20 cellular contexts compared by ENCODE assay signal in genomic region chr1:64875606-64876005, GRCh38.
DNase-seq lines count a peak whose midpoint lies in the region; ATAC-seq and TF ChIP-seq lines count a peak whose summit lies in the region.
"Had no signal": no experiment of that assay in that cellular context is flagged by ENCODE, and none has a peak within 500 bp of the region (broad histone marks: within the 10 kb centered on the region; RNA-seq: fewer than 3 reads in every experiment).

No MANE protein-coding gene starts in this region.

- no peaks in the 10 kb centered on the region for H3K27me3 Mint-ChIP-seq in T-helper 1 cell treated with Interleukin-12 subunit alpha and Interleukin-12 subunit beta and Interleukin-4 antibody, amounts not matched to agents 30 μg/mL and 1 μg/mL, for 36 hours (ENCODE audit: low read depth)
- no peaks in the 10 kb centered on the region for H3K27me3 Mint-ChIP-seq in T-helper 17 cell

- no peak overlapping the region for H3K14ac ChIP-seq in trophoblast cell (ENCODE audit: low read length)

- peak overlapping the region; percentile 28 for H3K4me3 Mint-ChIP-seq in T-helper 1 cell treated with Interleukin-12 subunit alpha and Interleukin-12 subunit beta and Interleukin-4 antibody, amounts not matched to agents 30 μg/mL and 1 μg/mL, for 36 hours
- peak overlapping the region; percentile 41 for H3K4me3 Mint-ChIP-seq in T-helper 17 cell

- H3K27me3 ChIP-seq in psoas muscle (ENCODE audit: insufficient read depth in 3 of 3, low read length in 2 of 3), result no peaks in the 10 kb centered on the region
- H3K27me3 ChIP-seq in trophoblast cell (ENCODE audit: insufficient read depth, low read length), result no peaks in the 10 kb centered on the region
- H3K27me3 ChIP-seq: gastroesophageal sphincter, tibial artery had no signal

- no peak overlapping the region for H3K9ac ChIP-seq in trophoblast cell (ENCODE audit: low read length)

- H2BK12ac ChIP-seq in trophoblast cell (ENCODE audit: low read length), result no peak overlapping the region

- H3K9me3 ChIP-seq in T-helper 17 cell (ENCODE audit: control insufficient read depth, low read length, poor library complexity, severe bottlenecking) (no peaks in the 10 kb centered on the region), psoas muscle (no peaks in the 10 kb centered on the region), trophoblast cell (ENCODE audit: insufficient read depth, low read depth, low read length) (no peaks in the 10 kb centered on the region)
- H3K9me3 ChIP-seq: gastroesophageal sphincter, tibial artery had no signal

- H3K4me2 ChIP-seq in trophoblast cell (ENCODE audit: low read length), result no peak overlapping the region

- no peak overlapping the region for H3K18ac ChIP-seq in trophoblast cell (ENCODE audit: low read length)

- peaks cover 4 to 71% of the 10 kb centered on the region in 2 donors for H3K36me3 ChIP-seq in psoas muscle (ENCODE audit: insufficient read depth in 1 of 2, low read depth in 1 of 2)
- peaks cover 11 to 16% of the 10 kb centered on the region in 2 experiments for H3K36me3 ChIP-seq in trophoblast cell (ENCODE audit: control insufficient read depth in 1 of 2, insufficient read depth in 2 of 2, low read length in 2 of 2)

- peak overlapping the region; percentile 33 for H3K27ac ChIP-seq in psoas muscle
- H3K27ac ChIP-seq in trophoblast cell (ENCODE audit: low read depth, low read length), result no peak overlapping the region
- H3K27ac ChIP-seq: 22Rv1, gastroesophageal sphincter, tibial artery had no signal

- H2BK120ac ChIP-seq in trophoblast cell (ENCODE audit: insufficient read depth, low read length, poor library complexity), result no peak overlapping the region

- WGBS in psoas muscle, 3 donors, result 42 to 65% (median 51%) methylated on average over 6 of the region's 6 CpGs
- WGBS in trophoblast cell (ENCODE audit: extremely low coverage, insufficient coverage, insufficient read length), result no CpG with 5 or more reads among the region's 6 CpGs

- H3K27ac Mint-ChIP-seq in T-helper 1 cell treated with Interleukin-12 subunit alpha and Interleukin-12 subunit beta and Interleukin-4 antibody, amounts not matched to agents 30 μg/mL and 1 μg/mL, for 36 hours, result peak overlapping the region; percentile 62
- H3K27ac Mint-ChIP-seq in T-helper 17 cell, result peak overlapping the region; percentile 92

- no peaks in the 10 kb centered on the region for H3K79me2 ChIP-seq in trophoblast cell (ENCODE audit: control insufficient read depth, insufficient read depth, low read length, poor library complexity)

- H3K4me1 ChIP-seq in psoas muscle (peaks cover 28% of the 10 kb centered on the region), trophoblast cell (ENCODE audit: control insufficient read depth in 1 of 2, insufficient read depth in 2 of 2, low read length in 2 of 2) (no peaks in the 10 kb centered on the region)
- H3K4me1 ChIP-seq: gastroesophageal sphincter, tibial artery had no signal

- intact Hi-C loops in left cardiac atrium (cut with DNase I), result loop anchor here in 1 of 2 donors (5.0 kb wide), 1 partner anchor 92 kb away; the partner anchor contains the start of gene JAK1
- intact Hi-C loops in psoas muscle (cut with DNase I), result no loop called here

- no peak overlapping the region for H3K4ac ChIP-seq in trophoblast cell (ENCODE audit: low read depth, low read length)

- no peak overlapping the region for H2AK5ac ChIP-seq in trophoblast cell (ENCODE audit: low read length)

- no peaks in the 10 kb centered on the region for H3K79me1 ChIP-seq in trophoblast cell (ENCODE audit: low read length)

- no peak for ATAC-seq in T-helper 17 cell
- peak; percentile 84 to 91 for ATAC-seq in left cardiac atrium
- peak in 3 of 4 donors; percentile 65 to 77 (median 66) for ATAC-seq in psoas muscle
- no peak for ATAC-seq in GM18520 (IDR thresholded peaks at IDR 0.05; ENCODE audit: unreplicated experiment)
- ATAC-seq: gastroesophageal sphincter, left colon had no signal

- no peak for TF ChIP-seq CTCF in psoas muscle (IDR thresholded peaks at IDR 0.05)

- H4K12ac ChIP-seq in trophoblast cell (ENCODE audit: low read depth, low read length), result no peak overlapping the region

- H3K4me3 ChIP-seq in psoas muscle, result no peak overlapping the region
- H3K4me3 ChIP-seq in trophoblast cell (ENCODE audit: low read depth, low read length), result no peak overlapping the region
- H3K4me3 ChIP-seq: gastroesophageal sphincter, tibial artery had no signal

- no peaks in the 10 kb centered on the region for H3K9me3 Mint-ChIP-seq in T-helper 1 cell treated with Interleukin-12 subunit alpha and Interleukin-12 subunit beta and Interleukin-4 antibody, amounts not matched to agents 30 μg/mL and 1 μg/mL, for 36 hours

- H4K8ac ChIP-seq in trophoblast cell (ENCODE audit: low read depth, low read length), result no peak overlapping the region

- no peak overlapping the region for H4K91ac ChIP-seq in trophoblast cell (ENCODE audit: low read depth, low read length)

- H3K36me3 Mint-ChIP-seq in T-helper 1 cell treated with Interleukin-12 subunit alpha and Interleukin-12 subunit beta and Interleukin-4 antibody, amounts not matched to agents 30 μg/mL and 1 μg/mL, for 36 hours (ENCODE audit: low read depth), result peaks cover 63% of the 10 kb centered on the region
- peaks cover 20% of the 10 kb centered on the region for H3K36me3 Mint-ChIP-seq in T-helper 17 cell (ENCODE audit: low read depth)

- DNase-seq in T-helper 1 cell (no peak), T-helper 17 cell (no peak), left cardiac atrium (peak; percentile 36), psoas muscle (no peak), trophoblast cell (no peak), cortex of kidney (lab: John Stamatoyannopoulos, UW) (no peak)
- DNase-seq: activated CD4-positive, alpha-beta T cell treated with anti-CD3 and anti-CD28 coated beads, Interleukin-2, amount 50 U/mL, for 48 hours; AML-193; Calu3; KG1; left colon; midbrain; MV-4-11; NCI-H1930; nucleus accumbens; tibial artery had no signal

- H3K23ac ChIP-seq in trophoblast cell (ENCODE audit: low read length), result no peak overlapping the region

- H2BK5ac ChIP-seq in trophoblast cell (ENCODE audit: low read depth, low read length, poor library complexity), result no peak overlapping the region

- peaks cover 61% of the 10 kb centered on the region for H3K4me1 Mint-ChIP-seq in T-helper 1 cell treated with Interleukin-12 subunit alpha and Interleukin-12 subunit beta and Interleukin-4 antibody, amounts not matched to agents 30 μg/mL and 1 μg/mL, for 36 hours (ENCODE audit: low read depth)
- peaks cover 53% of the 10 kb centered on the region for H3K4me1 Mint-ChIP-seq in T-helper 17 cell

- no peak overlapping the region for H2AFZ ChIP-seq in trophoblast cell (ENCODE audit: insufficient read depth, low read length, poor library complexity)

Comparison
In these comparisons a context has a peak if more than half of its experiments do, and no peak if none do; other contexts are left out.
1. ATAC-seq: peak in left cardiac atrium (2 of 2) and psoas muscle (3 of 4); none in T-helper 17 cell (single experiment) and GM18520 (single experiment).